In genomic region chr3:102124301-102125158, GRCh38 we compare ENCODE assay signal across 12 cellular contexts.
DNase-seq lines count a peak whose midpoint lies in the region; ATAC-seq and TF ChIP-seq lines count a peak whose summit lies in the region.
"Had no signal": no experiment of that assay in that cellular context is flagged by ENCODE, and none has a peak within 500 bp of the region (broad histone marks: within the 10 kb centered on the region; RNA-seq: fewer than 3 reads in every experiment).

No MANE protein-coding gene starts in this region.

- no peaks in the 10 kb centered on the region for H3K36me3 ChIP-seq in SK-N-SH (replicated peaks in 1 of 2; ENCODE audit: control insufficient read depth in 1 of 2, insufficient read depth in 2 of 2, low read length in 1 of 2)
- H3K36me3 ChIP-seq in fibroblast of lung (ENCODE audit: control insufficient read depth, insufficient read depth, low read length): no peaks in the 10 kb centered on the region
- peaks cover 0 to 6% of the 10 kb centered on the region in 2 experiments for H3K36me3 ChIP-seq in mesenchymal stem cell (ENCODE audit: control insufficient read depth in 1 of 2, insufficient read depth in 2 of 2, low read depth in 1 of 2, low read length in 2 of 2)

- peak; percentile 33 for DNase-seq in CD1c-positive myeloid dendritic cell (ENCODE audit: extremely low spot score)
- no peak for DNase-seq in SK-N-SH
- peak; percentile 22 to 75 for DNase-seq in fibroblast of lung (ENCODE audit: low read depth in 2 of 2)
- peak; percentile 81 for DNase-seq in mesenchymal stem cell
- DNase-seq in activated naive CD4-positive, alpha-beta T cell treated with anti-CD3 and anti-CD28 coated beads, Interleukin-2, amount 10 ng/mL, durations not matched to agents 7 days and 5 days: no peak
- no peak for DNase-seq in superior temporal gyrus (ENCODE audit: extremely low spot score)
- DNase-seq in 8988T: no peak
- DNase-seq: activated CD8-positive, alpha-beta T cell treated with anti-CD3 and anti-CD28 coated beads for 36 hours; T-helper 2 cell had no signal

- no peak overlapping the region for H2AK5ac ChIP-seq in mesenchymal stem cell (ENCODE audit: low read length, severe bottlenecking)

- H2AFZ ChIP-seq in SK-N-SH (ENCODE audit: low read depth) (no peak overlapping the region), fibroblast of lung (ENCODE audit: low read length) (no peak overlapping the region), mesenchymal stem cell (ENCODE audit: low read depth, low read length) (no peak overlapping the region)

- peaks cover 35% of the 10 kb centered on the region for H3K9me3 Mint-ChIP-seq in activated naive CD4-positive, alpha-beta T cell treated with anti-CD3 and anti-CD28 coated beads, Interleukin-2, amount 10 ng/mL, durations not matched to agents 7 days and 5 days

- peaks cover 4% of the 10 kb centered on the region for H3K4me1 Mint-ChIP-seq in activated naive CD4-positive, alpha-beta T cell treated with anti-CD3 and anti-CD28 coated beads, Interleukin-2, amount 10 ng/mL, durations not matched to agents 7 days and 5 days
- H3K4me1 Mint-ChIP-seq: B cell had no signal

- no peak overlapping the region for H3K27ac Mint-ChIP-seq in activated naive CD4-positive, alpha-beta T cell treated with anti-CD3 and anti-CD28 coated beads, Interleukin-2, amount 10 ng/mL, durations not matched to agents 7 days and 5 days
- H3K27ac Mint-ChIP-seq: activated CD8-positive, alpha-beta T cell treated with anti-CD3 and anti-CD28 coated beads for 36 hours; B cell had no signal

- no peak overlapping the region for H3K14ac ChIP-seq in mesenchymal stem cell (ENCODE audit: low read length in 2 of 2)

- no peaks in the 10 kb centered on the region for H3K27me3 Mint-ChIP-seq in activated naive CD4-positive, alpha-beta T cell treated with anti-CD3 and anti-CD28 coated beads, Interleukin-2, amount 10 ng/mL, durations not matched to agents 7 days and 5 days
- H3K27me3 Mint-ChIP-seq: activated CD8-positive, alpha-beta T cell treated with anti-CD3 and anti-CD28 coated beads for 36 hours; B cell had no signal

- no peak overlapping the region for H2BK12ac ChIP-seq in mesenchymal stem cell (ENCODE audit: low read length in 2 of 2)

- no peak overlapping the region for H4K91ac ChIP-seq in mesenchymal stem cell (ENCODE audit: low read length)

- H3K4me2 ChIP-seq in SK-N-SH: no peak overlapping the region
- H3K4me2 ChIP-seq in fibroblast of lung (ENCODE audit: extremely low read depth, insufficient read depth, low read length): no peak overlapping the region
- no peak overlapping the region for H3K4me2 ChIP-seq in mesenchymal stem cell (ENCODE audit: low read length, poor library complexity, severe bottlenecking)
- H3K4me2 ChIP-seq: KMS-11 had no signal

- no peak overlapping the region for H2BK5ac ChIP-seq in mesenchymal stem cell (ENCODE audit: low read depth, low read length, poor library complexity, severe bottlenecking)

- H3K4me3 Mint-ChIP-seq in activated naive CD4-positive, alpha-beta T cell treated with anti-CD3 and anti-CD28 coated beads, Interleukin-2, amount 10 ng/mL, durations not matched to agents 7 days and 5 days: no peak overlapping the region
- H3K4me3 Mint-ChIP-seq: activated CD8-positive, alpha-beta T cell treated with anti-CD3 and anti-CD28 coated beads for 36 hours; B cell had no signal

- H3F3A ChIP-seq in SK-N-SH (replicated peaks; ENCODE audit: insufficient read depth): peaks cover 10% of the 10 kb centered on the region

- H3K79me2 ChIP-seq in SK-N-SH (ENCODE audit: insufficient read depth) (no peaks in the 10 kb centered on the region), fibroblast of lung (ENCODE audit: control insufficient read depth, insufficient read depth, low read length) (no peaks in the 10 kb centered on the region)

- H3K9me3 ChIP-seq in SK-N-SH (peaks cover 14% of the 10 kb centered on the region; the same call in 1 of the 2 replicates), fibroblast of lung (ENCODE audit: control insufficient read depth, insufficient read depth, low read depth, low read length) (no peaks in the 10 kb centered on the region), mesenchymal stem cell (ENCODE audit: control insufficient read depth, low read length) (peaks cover 20% of the 10 kb centered on the region)

- no peak for ATAC-seq in GM21447 (IDR thresholded peaks at IDR 0.05; ENCODE audit: unreplicated experiment)
- ATAC-seq: activated CD8-positive, alpha-beta T cell treated with anti-CD3 and anti-CD28 coated beads for 36 hours had no signal

- H3K27me3 ChIP-seq in SK-N-SH (ENCODE audit: insufficient read depth) (no peaks in the 10 kb centered on the region), fibroblast of lung (ENCODE audit: control insufficient read depth, insufficient read depth, low read length) (no peaks in the 10 kb centered on the region), mesenchymal stem cell (ENCODE audit: control insufficient read depth in 1 of 2, insufficient read depth in 1 of 2, low read length in 2 of 2) (no peaks in the 10 kb centered on the region)

- H2BK15ac ChIP-seq in mesenchymal stem cell (ENCODE audit: low read depth, poor library complexity, severe bottlenecking): no peak overlapping the region

- H3K23ac ChIP-seq in mesenchymal stem cell (ENCODE audit: low read length in 2 of 2): no peak overlapping the region

- TF ChIP-seq EP300 in SK-N-SH (IDR thresholded peaks at IDR 0.05; ENCODE audit: borderline replicate concordance in 1 of 2, low read depth in 1 of 2, low read length in 1 of 2): 0 out of 4 replicates have a peak, but pooled peaks of 1 of the 2 experiments have one; percentile 14

- no peak overlapping the region for H3K4ac ChIP-seq in mesenchymal stem cell (ENCODE audit: low read depth in 1 of 2, low read length in 2 of 2)

- no peak overlapping the region for H3K18ac ChIP-seq in mesenchymal stem cell (ENCODE audit: low read depth in 1 of 2, low read length in 2 of 2)

- H3K79me1 ChIP-seq in mesenchymal stem cell (replicated peaks; ENCODE audit: low read length, poor library complexity, severe bottlenecking): no peaks in the 10 kb centered on the region

- H3K9ac ChIP-seq in SK-N-SH: no peak overlapping the region
- H3K9ac ChIP-seq in fibroblast of lung (ENCODE audit: insufficient read depth, low read length): no peak overlapping the region
- peak overlapping the region; percentile 78 for H3K9ac ChIP-seq in mesenchymal stem cell (ENCODE audit: low read length)
- H3K9ac ChIP-seq: KMS-11 had no signal

- TF ChIP-seq CTCF in SK-N-SH (IDR thresholded peaks at IDR 0.05) (no peak), fibroblast of lung (conservative IDR thresholded peaks at IDR 0.05 in 1 of 2, IDR thresholded peaks at IDR 0.05 in 1 of 2; ENCODE audit: low read depth in 1 of 2, low read length in 2 of 2) (no peak)

- H4K8ac ChIP-seq in mesenchymal stem cell (ENCODE audit: low read length): no peak overlapping the region

- peaks cover 16% of the 10 kb centered on the region for H3K36me3 Mint-ChIP-seq in activated naive CD4-positive, alpha-beta T cell treated with anti-CD3 and anti-CD28 coated beads, Interleukin-2, amount 10 ng/mL, durations not matched to agents 7 days and 5 days

- 43% methylated on average over 4 of the region's 4 CpGs for WGBS in SK-N-SH (ENCODE audit: low lambda C conversion rate)
- WGBS in mesenchymal stem cell: no CpG with 5 or more reads among the region's 4 CpGs

- POLR2A ChIA-PET in SK-N-SH (lab: Yijun Ruan, JAX): no interaction called here

- CTCF ChIA-PET in SK-N-SH (lab: Yijun Ruan, JAX): no interaction called here
- CTCF ChIA-PET in activated naive CD4-positive, alpha-beta T cell treated with anti-CD3 and anti-CD28 coated beads, Interleukin-2, amount 10 ng/mL, durations not matched to agents 7 days and 5 days (lab: Charles Lee): no interaction called here

- H3K4me3 ChIP-seq in SK-N-SH (ENCODE audit: low read depth in 2 of 2, low read length in 1 of 2): no peak overlapping the region
- H3K4me3 ChIP-seq in fibroblast of lung (replicated peaks in 1 of 4; ENCODE audit: control extremely low read depth in 1 of 4, insufficient read depth in 1 of 4, low read depth in 3 of 4, low read length in 4 of 4): no peak overlapping the region
- H3K4me3 ChIP-seq in mesenchymal stem cell (ENCODE audit: insufficient read depth in 1 of 2, low read depth in 1 of 2, low read length in 2 of 2): no peak overlapping the region

- no peaks in the 10 kb centered on the region for H4K20me1 ChIP-seq in SK-N-SH (ENCODE audit: insufficient read depth)
- no peaks in the 10 kb centered on the region for H4K20me1 ChIP-seq in fibroblast of lung (ENCODE audit: control insufficient read depth, extremely low read depth, insufficient read depth, low read length)

- TF ChIP-seq RAD21 in SK-N-SH (IDR thresholded peaks at IDR 0.05; ENCODE audit: low read length): no peak

- H3K4me1 ChIP-seq in SK-N-SH (ENCODE audit: control insufficient read depth in 1 of 2, insufficient read depth in 2 of 2, low read depth in 1 of 2, low read length in 1 of 2) (no peaks in the 10 kb centered on the region), fibroblast of lung (ENCODE audit: control insufficient read depth, extremely low read depth, insufficient read depth, low read length) (peaks cover 3% of the 10 kb centered on the region), mesenchymal stem cell (ENCODE audit: control insufficient read depth, insufficient read depth, low read depth, low read length) (no peaks in the 10 kb centered on the region)

- H2BK120ac ChIP-seq in mesenchymal stem cell (ENCODE audit: low read depth, low read length): no peak overlapping the region

- no peaks in the 10 kb centered on the region for H3K9me2 ChIP-seq in SK-N-SH

- H3K27ac ChIP-seq in SK-N-SH (ENCODE audit: low read depth in 2 of 2, low read length in 1 of 2): peak overlapping the region in 1 of 2 experiments; percentile 60; a peak in 3 of 4 replicates
- no peak overlapping the region for H3K27ac ChIP-seq in fibroblast of lung (ENCODE audit: insufficient read depth, low read length)
- H3K27ac ChIP-seq in mesenchymal stem cell (ENCODE audit: low read length, poor library complexity, severe bottlenecking): no peak overlapping the region
- H3K27ac ChIP-seq: KMS-11 had no signal

TF ChIP-seq in SK-N-SH, 30 proteins besides CTCF, POLR2A, EP300 and RAD21 (continues in another document):
- TF ChIP-seq NFIC (IDR thresholded peaks at IDR 0.05; ENCODE audit: borderline replicate concordance) (no peak), GABPA (IDR thresholded peaks at IDR 0.05; ENCODE audit: low read depth) (no peak), ELF1 (IDR thresholded peaks at IDR 0.05) (no peak), NRF1 (IDR thresholded peaks at IDR 0.05; ENCODE audit: low read depth, low read length) (no peak), JUND (IDR thresholded peaks at IDR 0.05) (peak; percentile 27; the same call in 1 of the 2 replicates)
- TF ChIP-seq, protein P1, sequence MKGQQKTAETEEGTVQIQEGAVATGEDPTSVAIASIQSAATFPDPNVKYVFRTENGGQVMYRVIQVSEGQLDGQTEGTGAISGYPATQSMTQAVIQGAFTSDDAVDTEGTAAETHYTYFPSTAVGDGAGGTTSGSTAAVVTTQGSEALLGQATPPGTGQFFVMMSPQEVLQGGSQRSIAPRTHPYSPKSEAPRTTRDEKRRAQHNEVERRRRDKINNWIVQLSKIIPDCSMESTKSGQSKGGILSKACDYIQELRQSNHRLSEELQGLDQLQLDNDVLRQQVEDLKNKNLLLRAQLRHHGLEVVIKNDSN (IDR thresholded peaks at IDR 0.05; ENCODE audit: borderline replicate concordance, low read depth): no peak

Comparison
In these comparisons a context has a peak if more than half of its experiments do, and no peak if none do; other contexts are left out.
1. DNase-seq: peak in CD1c-positive myeloid dendritic cell (single experiment), fibroblast of lung (2 of 2) and mesenchymal stem cell (single experiment); none in SK-N-SH (single experiment), activated naive CD4-positive, alpha-beta T cell treated with anti-CD3 and anti-CD28 coated beads, Interleukin-2, amount 10 ng/mL, durations not matched to agents 7 days and 5 days (single experiment), superior temporal gyrus (single experiment) and 8988T (single experiment).